In genomic region chr19:49150106-49150943, GRCh38 we compare ENCODE assay signal across 8 cellular contexts. TPM values are rescaled to one million over a fixed set of nuclear protein-coding genes. Genes with fewer than 3 reads are reported as not detected.
DNase-seq lines count a peak whose midpoint lies in the region; ATAC-seq and TF ChIP-seq lines count a peak whose summit lies in the region.

No MANE protein-coding gene starts in this region.

- no peak for TF ChIP-seq CTCF in AG10803 (conservative IDR thresholded peaks at IDR 0.05; ENCODE audit: low read length)
- TF ChIP-seq CTCF in GM23338 (conservative IDR thresholded peaks at IDR 0.05; ENCODE audit: low read depth in 2 of 2) = no peak
- TF ChIP-seq CTCF in WERI-Rb-1 (IDR thresholded peaks at IDR 0.05; ENCODE audit: low read depth, low read length) = no peak
- TF ChIP-seq CTCF in dorsolateral prefrontal cortex (IDR thresholded peaks at IDR 0.05 in 54 of 56, conservative IDR thresholded peaks at IDR 0.05 in 2 of 56; ENCODE audit: low read depth in 1 of 56, partially characterized antibody in 56 of 56) = peak in 10 of 56 donors; percentile 5 to 35 (median 15)

- peaks cover 43% of the 10 kb centered on the region for H3K4me1 Mint-ChIP-seq in GM23338

- DNase-seq in AG10803 (ENCODE audit: low read depth) (peak; percentile 69), GM23338 (ENCODE audit: low spot score) (peak; percentile 95), NCI-H226 (peak; percentile 63), WERI-Rb-1 (peak; percentile 93), dorsolateral prefrontal cortex (peak; percentile 63 to 92 (median 79)), left kidney (ENCODE audit: low read depth, low spot score) (peak; percentile 96)
- peak; percentile 29 for DNase-seq in stimulated activated CD4-positive, alpha-beta T cell treated with anti-CD3 and anti-CD28 coated beads, Interleukin-4, amount 100 ng/mL, for 1 hour

- H2AFZ ChIP-seq in GM23338 = peak overlapping the region; percentile 91; the same call in 1 of the 2 replicates

- H3K4me2 ChIP-seq in GM23338 = peak overlapping the region; percentile 99

- intact Hi-C loops in dorsolateral prefrontal cortex (cut with DNase I) = no loop called here

- H3K27ac ChIP-seq in GM23338 (ENCODE audit: low read depth) (peak overlapping the region; percentile 90; the same call in 1 of the 2 replicates), WERI-Rb-1 (peak overlapping the region; percentile 90), dorsolateral prefrontal cortex (peak overlapping the region in 57 of 59 donors; percentile 13 to 95 (median 83))

- no peaks in the 10 kb centered on the region for H3K36me3 ChIP-seq in GM23338 (ENCODE audit: insufficient read depth)
- H3K36me3 ChIP-seq in WERI-Rb-1 = peaks cover 7% of the 10 kb centered on the region

- peaks cover 21% of the 10 kb centered on the region for H3K4me1 ChIP-seq in GM23338 (ENCODE audit: insufficient read depth)

- H3F3A ChIP-seq in GM23338 (replicated peaks; ENCODE audit: low read depth) = peaks cover 20% of the 10 kb centered on the region

- H3K27me3 Mint-ChIP-seq in GM23338 (ENCODE audit: insufficient read depth, low read depth, poor library complexity) = peaks cover 29% of the 10 kb centered on the region

- H3K9me2 ChIP-seq in GM23338 (ENCODE audit: insufficient read depth) = peaks cover 19% of the 10 kb centered on the region

- peaks cover 12% of the 10 kb centered on the region for H3K9me3 Mint-ChIP-seq in GM23338

- H3K79me2 ChIP-seq in GM23338 (replicated peaks; ENCODE audit: insufficient read depth) = no peaks in the 10 kb centered on the region

- peaks cover 8% of the 10 kb centered on the region; the same call in 2 of the 3 replicates for H3K36me3 Mint-ChIP-seq in GM23338 (ENCODE audit: low read depth)

- peak overlapping the region; percentile 95 for H3K27ac Mint-ChIP-seq in GM23338

- H3K9me3 ChIP-seq in WERI-Rb-1 (ENCODE audit: severe bottlenecking) = no peaks in the 10 kb centered on the region

- H3K27me3 ChIP-seq in GM23338 (ENCODE audit: insufficient read depth) = peaks cover 7% of the 10 kb centered on the region; the same call in 1 of the 2 replicates
- no peaks in the 10 kb centered on the region for H3K27me3 ChIP-seq in WERI-Rb-1 (ENCODE audit: insufficient read depth, low read depth, severe bottlenecking)
- H3K27me3 ChIP-seq in dorsolateral prefrontal cortex = no peaks in the 10 kb centered on the region

- ATAC-seq in GM23338 (peak; percentile 22), HG03045 (IDR thresholded peaks at IDR 0.05; ENCODE audit: unreplicated experiment) (no peak)

- peak overlapping the region; percentile 96 for H3K4me3 Mint-ChIP-seq in GM23338

- peak overlapping the region; percentile 91 for H3K4me3 ChIP-seq in AG10803 (ENCODE audit: low read length)
- peak overlapping the region; percentile 96 for H3K4me3 ChIP-seq in GM23338
- H3K4me3 ChIP-seq in WERI-Rb-1 (ENCODE audit: low read depth, low read length) = peak overlapping the region; percentile 90
- H3K4me3 ChIP-seq in dorsolateral prefrontal cortex = peak overlapping the region; percentile 48 to 99 (median 82)

- no peaks in the 10 kb centered on the region for H4K20me1 ChIP-seq in GM23338 (replicated peaks; ENCODE audit: insufficient read depth)

TF ChIP-seq in GM23338, 12 proteins besides CTCF, POLR2A, EP300 and RAD21:
- no peak for TF ChIP-seq ZNF462 (CRISPR knock-in tag; IDR thresholded peaks at IDR 0.05)
- no peak for TF ChIP-seq ETS1 (IDR thresholded peaks at IDR 0.05)
- peak; percentile 49; the same call in 1 of the 2 replicates for TF ChIP-seq POLR2AphosphoS5 (IDR thresholded peaks at IDR 0.05; ENCODE audit: low read depth)

RNA-seq across cellular contexts. Expression of gene HRC, which starts 4.9 kb away (rescaled TPM):
- 1.4 and 1.9 TPM in 2 replicates for total RNA-seq in GM23338 (2014; rRNA removed; shearing (Covaris generic))
- 2.0 and 2.5 TPM in 2 replicates for polyA plus RNA-seq in GM23338 (2016; fragmentation: Nextera tagmentation; extraction: Ambion mirVana)
- total RNA-seq in dorsolateral prefrontal cortex = 1 to 10 TPM in 96 of 120 experiments, under 1 TPM in 24; 0.26 to 5.0 (median 1.5) TPM

RNA-seq across cellular contexts. Expression of gene TRPM4, which starts 7.3 kb away (rescaled TPM):
- total RNA-seq in GM23338 (2014; rRNA removed; shearing (Covaris generic)) = 11.6 and 16.5 TPM in 2 replicates
- polyA plus RNA-seq in GM23338 (2016; fragmentation: Nextera tagmentation; extraction: Ambion mirVana) = 25.7 and 30.4 TPM in 2 replicates
- 10 to 100 TPM in 119 of 120 experiments, 1 to 10 TPM in 1; 7.3 to 29.5 (median 16.3) TPM for total RNA-seq in dorsolateral prefrontal cortex

RNA-seq across cellular contexts. Expression of gene PPFIA3, which starts 31.0 kb away (rescaled TPM):
- 22.6 and 29.7 TPM in 2 replicates for total RNA-seq in GM23338 (2014; rRNA removed; shearing (Covaris generic))
- polyA plus RNA-seq in GM23338 (2016; fragmentation: Nextera tagmentation; extraction: Ambion mirVana) = 21.3 and 25.4 TPM in 2 replicates
- total RNA-seq in dorsolateral prefrontal cortex = 100 to 1,000 TPM in 3 of 120 experiments, 10 to 100 TPM in 117; 24.9 to 116 (median 84.0) TPM

RNA-seq across cellular contexts. Expression of gene C19orf73, which starts 31.4 kb away (rescaled TPM):
- 2.6 and 8.1 TPM in 2 replicates for total RNA-seq in GM23338 (2014; rRNA removed; shearing (Covaris generic))
- polyA plus RNA-seq in GM23338 (2016; fragmentation: Nextera tagmentation; extraction: Ambion mirVana) = 8.0 and 9.1 TPM in 2 replicates
- 1 to 10 TPM in 119 of 120 experiments, not detected in 1; 1.5 to 6.6 (median 3.2) TPM for total RNA-seq in dorsolateral prefrontal cortex

RNA-seq across cellular contexts. Expression of gene LIN7B, which starts 36.2 kb away (rescaled TPM):
- 1.2 and 7.8 TPM in 2 replicates for total RNA-seq in GM23338 (2014; rRNA removed; shearing (Covaris generic))
- polyA plus RNA-seq in GM23338 (2016; fragmentation: Nextera tagmentation; extraction: Ambion mirVana) = 8.6 and 10.5 TPM in 2 replicates
- total RNA-seq in dorsolateral prefrontal cortex = 10 to 100 TPM; 15.5 to 61.0 (median 36.9) TPM

Comparison
In these comparisons a context has a peak if more than half of its experiments do, and no peak if none do; other contexts are left out.
1. DNase-seq: peak in every context shown above with its lines; median percentile 96 in left kidney; 95 in GM23338; 93 in WERI-Rb-1; 79 in dorsolateral prefrontal cortex; 69 in AG10803; 63 in NCI-H226; 29 in stimulated activated CD4-positive, alpha-beta T cell treated with anti-CD3 and anti-CD28 coated beads, Interleukin-4, amount 100 ng/mL, for 1 hour.